In the genomic region with DNA sequence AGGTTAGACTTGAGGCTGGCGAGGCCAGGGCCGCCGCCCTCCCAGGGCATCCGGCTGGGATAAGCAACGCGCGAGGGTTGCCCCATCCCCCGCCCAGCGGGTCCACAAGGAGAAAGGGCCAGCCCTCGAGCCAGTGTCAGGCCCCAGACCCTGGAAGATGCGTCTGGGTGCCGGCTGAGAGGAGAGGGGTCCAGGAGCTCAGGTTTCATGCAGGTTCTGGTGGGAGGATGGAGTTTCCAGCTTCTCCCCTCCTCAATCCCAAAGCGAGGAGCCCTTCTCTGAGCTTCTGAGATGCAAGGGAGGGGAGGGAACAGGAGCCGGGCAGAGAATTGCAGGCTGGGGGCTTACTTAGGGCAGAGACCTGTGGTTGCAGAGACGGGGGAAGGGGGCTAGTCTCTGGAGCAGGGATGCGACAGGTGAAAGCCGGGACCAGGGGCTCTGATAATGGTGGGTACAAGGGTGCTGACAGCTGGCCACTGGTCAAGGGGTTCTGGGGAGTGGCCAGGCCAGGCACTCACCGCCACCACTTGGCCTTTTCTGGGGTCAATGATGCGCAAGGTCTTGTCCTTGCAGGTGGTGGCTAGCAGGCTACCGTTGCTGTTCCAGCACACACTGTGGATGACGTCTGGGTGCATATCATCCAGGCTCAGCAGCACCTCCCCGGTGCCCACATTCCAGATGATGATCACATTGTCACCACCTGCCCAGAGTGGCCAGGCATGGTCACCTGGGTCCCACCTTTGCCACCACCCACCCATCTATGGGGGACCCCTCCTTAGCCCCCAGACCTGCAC, we compare ENCODE assay signal across 9 cellular contexts. TPM values are rescaled to one million over a fixed set of nuclear protein-coding genes. Genes with fewer than 3 reads are reported as not detected.
DNase-seq lines count a peak whose midpoint lies in the region; ATAC-seq, FAIRE-seq and TF ChIP-seq lines count a peak whose summit lies in the region.
"Had no signal": no experiment of that assay in that cellular context is flagged by ENCODE, and none has a peak within 500 bp of the region (broad histone marks: within the 10 kb centered on the region; RNA-seq: fewer than 3 reads in every experiment).

No MANE protein-coding gene starts in this region.

- peak overlapping the region; percentile 82 for H3K4me3 ChIP-seq in CD8-positive, alpha-beta T cell (ENCODE audit: low read depth, low read length)
- H3K4me3 ChIP-seq in duodenal mucosa (ENCODE audit: low read depth in 1 of 2, low read length in 2 of 2) (peak overlapping the region; percentile 48 to 70), neural progenitor cell (peak overlapping the region; percentile 25)

- FAIRE-seq in D721Med (lab: Jason Lieb, UNC), result no peak

- H2AFZ ChIP-seq in neural progenitor cell (replicated peaks), result peak overlapping the region; percentile 52

- H3K4me1 Mint-ChIP-seq in CD8-positive, alpha-beta T cell (ENCODE audit: low read depth), result peaks cover 46% of the 10 kb centered on the region
- peaks cover 45% of the 10 kb centered on the region for H3K4me1 Mint-ChIP-seq in neural progenitor cell

- peaks cover 11% of the 10 kb centered on the region for H4K20me1 ChIP-seq in neural progenitor cell (ENCODE audit: low read depth)

- H3K9me3 Mint-ChIP-seq in CD8-positive, alpha-beta T cell, result no peaks in the 10 kb centered on the region
- H3K9me3 Mint-ChIP-seq in neural progenitor cell, result no peaks in the 10 kb centered on the region

- intact Hi-C loops in CD8-positive, alpha-beta T cell (cut with DNase I, micrococcal nuclease), result loop anchor here (1.0 to 10.0 kb wide), 5 partner anchors 38 to 476 kb away; partner anchors contain the start of genes ABHD15 (in 1 of the 2), TAOK1 (in 1 of the 2) and TP53I13 (in 1 of the 2)

- H3K36me3 ChIP-seq in CD8-positive, alpha-beta T cell (ENCODE audit: insufficient read depth, low read length), result no peaks in the 10 kb centered on the region
- H3K36me3 ChIP-seq in duodenal mucosa (ENCODE audit: control insufficient read depth in 1 of 2, insufficient read depth in 2 of 2, low read length in 2 of 2) (no peaks in the 10 kb centered on the region), neural progenitor cell (no peaks in the 10 kb centered on the region)
- H3K36me3 ChIP-seq: ascending aorta had no signal

- no peak overlapping the region for H3K27ac Mint-ChIP-seq in CD8-positive, alpha-beta T cell
- no peak overlapping the region for H3K27ac Mint-ChIP-seq in neural progenitor cell

- H3K9ac ChIP-seq in duodenal mucosa (ENCODE audit: low read depth in 1 of 2, low read length in 2 of 2) (no peak overlapping the region), neural progenitor cell (no peak overlapping the region)

- H3K27ac ChIP-seq in CD8-positive, alpha-beta T cell (ENCODE audit: low read depth, low read length), result no peak overlapping the region
- H3K27ac ChIP-seq in duodenal mucosa (ENCODE audit: low read depth, low read length) (no peak overlapping the region), neural progenitor cell (no peak overlapping the region)
- H3K27ac ChIP-seq: ascending aorta had no signal

- no peak for ATAC-seq in CD8-positive, alpha-beta T cell
- no peak for ATAC-seq in GM18858 (IDR thresholded peaks at IDR 0.05; ENCODE audit: unreplicated experiment)

- H3K4me3 Mint-ChIP-seq in CD8-positive, alpha-beta T cell, result peak overlapping the region; percentile 26
- H3K4me3 Mint-ChIP-seq in neural progenitor cell, result peak overlapping the region; percentile 50

- H3K27me3 ChIP-seq in CD8-positive, alpha-beta T cell (ENCODE audit: insufficient read depth, low read length), result no peaks in the 10 kb centered on the region
- H3K27me3 ChIP-seq in duodenal mucosa (ENCODE audit: control insufficient read depth in 1 of 2, insufficient read depth in 2 of 2, low read length in 2 of 2) (peaks cover 15 to 44% of the 10 kb centered on the region in 2 donors), neural progenitor cell (peaks cover 84% of the 10 kb centered on the region)
- H3K27me3 ChIP-seq: ascending aorta had no signal

- no peaks in the 10 kb centered on the region for H3K79me2 ChIP-seq in neural progenitor cell (ENCODE audit: low read depth)

- peak overlapping the region; percentile 84 for H3K4me2 ChIP-seq in neural progenitor cell

- no peak for DNase-seq in CD8-positive, alpha-beta T cell
- DNase-seq in neural progenitor cell (ENCODE audit: low spot score), result no peak
- DNase-seq in cerebellar nuclear complex (lab: John Stamatoyannopoulos, UW), result no peak
- DNase-seq in SIG-M5 treated with dmso at 0.1 percent for 504 hours (lab: John Stamatoyannopoulos, UW; ENCODE audit: unreplicated experiment), result no peak
- no peak for DNase-seq in D721Med (ENCODE audit: insufficient read length, low spot score)

- peaks cover 36% of the 10 kb centered on the region for H3F3A ChIP-seq in neural progenitor cell (ENCODE audit: low read depth)

- no peaks in the 10 kb centered on the region for H3K27me3 Mint-ChIP-seq in CD8-positive, alpha-beta T cell (ENCODE audit: low read depth)
- H3K27me3 Mint-ChIP-seq in neural progenitor cell (ENCODE audit: insufficient read depth, low read depth), result peaks cover 35% of the 10 kb centered on the region

- TF ChIP-seq CTCF in CD8-positive, alpha-beta T cell (IDR thresholded peaks at IDR 0.05), result no peak
- TF ChIP-seq CTCF in neural progenitor cell (IDR thresholded peaks at IDR 0.05) (no peak), D721Med (IDR thresholded peaks at IDR 0.05; ENCODE audit: insufficient read depth, missing control alignments) (no peak)

- no peak for TF ChIP-seq EP300 in Ishikawa (IDR thresholded peaks at IDR 0.05; ENCODE audit: borderline replicate concordance)

- POLR2A ChIA-PET in CD8-positive, alpha-beta T cell (lab: Charles Lee), result interaction anchor here (1.0 to 6.0 kb wide), 11 partner anchors 26 to 313 kb away, joined by 3 to 63 read pairs (median 5); partner anchors contain the start of genes ABHD15, ANKRD13B and TP53I13

- H3K4me1 ChIP-seq in CD8-positive, alpha-beta T cell (ENCODE audit: insufficient read depth, low read length), result peaks cover 56% of the 10 kb centered on the region
- peaks cover 45 to 52% of the 10 kb centered on the region in 2 donors for H3K4me1 ChIP-seq in duodenal mucosa (ENCODE audit: control insufficient read depth in 1 of 2, insufficient read depth in 2 of 2, low read length in 2 of 2)
- peaks cover 28% of the 10 kb centered on the region for H3K4me1 ChIP-seq in neural progenitor cell

- no peaks in the 10 kb centered on the region for H3K36me3 Mint-ChIP-seq in CD8-positive, alpha-beta T cell
- peaks cover 2% of the 10 kb centered on the region for H3K36me3 Mint-ChIP-seq in neural progenitor cell

- TF ChIP-seq RAD21 in Ishikawa (IDR thresholded peaks at IDR 0.05; ENCODE audit: low read depth), result no peak

- CTCF ChIA-PET in CD8-positive, alpha-beta T cell (lab: Charles Lee), result interaction anchor here (0.8 to 10.9 kb wide), 24 partner anchors 9 to 312 kb away, joined by 3 to 216 read pairs (median 7); partner anchors contain the start of genes ANKRD13B and SSH2

- no peaks in the 10 kb centered on the region for H3K9me3 ChIP-seq in CD8-positive, alpha-beta T cell (ENCODE audit: low read length)
- no peaks in the 10 kb centered on the region for H3K9me3 ChIP-seq in duodenal mucosa (ENCODE audit: control insufficient read depth in 1 of 2, low read length in 2 of 2)
- H3K9me3 ChIP-seq in neural progenitor cell (ENCODE audit: low read depth), result no peaks in the 10 kb centered on the region
- H3K9me3 ChIP-seq: ascending aorta had no signal

TF ChIP-seq in Ishikawa, 13 proteins besides CTCF, POLR2A, EP300 and RAD21:
- TF ChIP-seq TCF12 (IDR thresholded peaks at IDR 0.05; ENCODE audit: low read depth) (peak; percentile 33; the same call in 1 of the 2 replicates), FOXM1 (IDR thresholded peaks at IDR 0.05; ENCODE audit: borderline replicate concordance, low read depth) (no peak), CREB1 (IDR thresholded peaks at IDR 0.05; ENCODE audit: low read depth) (no peak), TAF1 (IDR thresholded peaks at IDR 0.05; ENCODE audit: low read depth) (no peak)

RNA-seq across cellular contexts. Expression of gene CORO6, which starts 4.2 kb away (rescaled TPM):
- 1 to 10 TPM; 1.2 to 1.7 TPM for total RNA-seq in CD8-positive, alpha-beta T cell
- total RNA-seq in neural progenitor cell (ENCODE audit: low replicate concordance), result 3.9 and 6.2 TPM in 2 replicates

RNA-seq across cellular contexts. Expression of gene ANKRD13B, which starts 25.5 kb away (rescaled TPM):
- total RNA-seq in CD8-positive, alpha-beta T cell, result 1 to 10 TPM in 1 of 2 experiments, under 1 TPM in 1; 0.83 to 1.3 TPM
- 2.8 and 24.0 TPM in 2 replicates for total RNA-seq in neural progenitor cell (ENCODE audit: low replicate concordance)

RNA-seq across cellular contexts. Expression of gene GIT1, which starts 29.0 kb away (rescaled TPM):
- 10 to 100 TPM; 25.8 to 27.0 TPM for total RNA-seq in CD8-positive, alpha-beta T cell
- total RNA-seq in neural progenitor cell (ENCODE audit: low replicate concordance), result 17.6 and 51.0 TPM in 2 replicates

RNA-seq across cellular contexts. Expression of gene TP53I13, which starts 50.0 kb away (rescaled TPM):
- total RNA-seq in CD8-positive, alpha-beta T cell, result 10 to 100 TPM; 50.2 to 54.1 TPM
- 9.2 and 47.0 TPM in 2 replicates for total RNA-seq in neural progenitor cell (ENCODE audit: low replicate concordance)

RNA-seq across cellular contexts. Expression of gene ABHD15, which starts 51.6 kb away (rescaled TPM):
- 1 to 10 TPM; 8.3 to 8.7 TPM for total RNA-seq in CD8-positive, alpha-beta T cell
- total RNA-seq in neural progenitor cell (ENCODE audit: low replicate concordance), result 2.5 and 5.0 TPM in 2 replicates

Comparison
In these comparisons a context has a peak if more than half of its experiments do, and no peak if none do; other contexts are left out.
1. H3K4me3 ChIP-seq: peak in every context shown above with its lines; median percentile 82 in CD8-positive, alpha-beta T cell; 59 in duodenal mucosa; 25 in neural progenitor cell.